8 cellular contexts compared by ENCODE assay signal in the genomic region with DNA sequence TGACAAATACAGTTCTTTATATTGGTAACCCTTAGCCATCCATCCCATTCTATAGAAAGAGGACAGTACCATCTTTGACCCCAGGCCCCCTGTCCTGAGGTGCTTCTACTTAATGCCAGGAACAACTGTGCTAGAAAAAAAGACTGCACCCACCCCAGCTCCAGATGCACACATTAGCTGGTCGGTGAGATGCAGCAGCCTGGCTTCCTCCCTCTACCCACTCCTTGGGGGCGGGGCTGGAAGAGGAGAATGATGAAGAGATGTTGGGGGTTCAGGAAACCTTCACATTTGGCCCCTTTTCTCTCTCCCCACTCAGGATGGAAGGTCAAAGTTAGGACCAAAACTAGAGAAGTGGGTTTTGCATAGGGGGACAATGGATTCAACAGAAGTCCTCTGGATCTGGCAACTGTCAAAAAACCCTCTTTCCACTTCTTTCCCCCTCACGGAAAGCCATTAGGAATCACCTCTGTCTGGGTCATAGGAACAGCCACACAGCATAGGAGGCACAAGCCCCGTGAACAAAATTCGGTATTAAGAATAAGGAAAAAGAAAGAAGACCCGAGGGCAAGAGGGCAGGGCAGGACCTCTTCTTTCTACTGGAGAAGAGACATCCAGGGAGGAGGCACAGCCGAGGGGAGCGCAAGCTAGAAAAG. TPM values are rescaled to one million over a fixed set of nuclear protein-coding genes. Genes with fewer than 3 reads are reported as not detected.
DNase-seq lines count a peak whose midpoint lies in the region; ATAC-seq and TF ChIP-seq lines count a peak whose summit lies in the region.

No MANE protein-coding gene starts in this region.

- H3K4me3 ChIP-seq in fibroblast of mammary gland (ENCODE audit: control insufficient read depth, low read depth, low read length) (peak overlapping the region; percentile 35), skeletal muscle satellite cell (ENCODE audit: low read length) (peak overlapping the region; percentile 70)

- DNase-seq in NCI-H1092 treated with DMSO at 0.1 percent for 48 hours (lab: John Stamatoyannopoulos, UW): peak; percentile 24
- DNase-seq in NCI-H1092 (lab: John Stamatoyannopoulos, UW): no peak
- DNase-seq in T-helper 2 cell treated with Interferon-gamma antibody and Interleukin-4, amounts not matched to agents 5 μg/mL and 100 μg/mL, for 36 hours (ENCODE audit: low spot score): no peak
- no peak for DNase-seq in fibroblast of mammary gland (ENCODE audit: low read depth)
- no peak for DNase-seq in T1000 (lab: John Stamatoyannopoulos, UW)

- H3K9me3 ChIP-seq in skeletal muscle satellite cell (replicated peaks; ENCODE audit: low read length): no peaks in the 10 kb centered on the region

- ATAC-seq in HG03135 (IDR thresholded peaks at IDR 0.05; ENCODE audit: unreplicated experiment) (no peak), GM18520 (IDR thresholded peaks at IDR 0.05; ENCODE audit: unreplicated experiment) (no peak)

- H3K27me3 Mint-ChIP-seq in T-helper 2 cell treated with Interferon-gamma antibody and Interleukin-4, amounts not matched to agents 5 μg/mL and 100 μg/mL, for 36 hours (ENCODE audit: low read depth): peaks cover 48% of the 10 kb centered on the region

- peak overlapping the region; percentile 83 for H3K4me3 Mint-ChIP-seq in T-helper 2 cell treated with Interferon-gamma antibody and Interleukin-4, amounts not matched to agents 5 μg/mL and 100 μg/mL, for 36 hours

- H3K4me1 Mint-ChIP-seq in T-helper 2 cell treated with Interferon-gamma antibody and Interleukin-4, amounts not matched to agents 5 μg/mL and 100 μg/mL, for 36 hours (ENCODE audit: low read depth): peaks cover 23% of the 10 kb centered on the region

- H3K27ac Mint-ChIP-seq in T-helper 2 cell treated with Interferon-gamma antibody and Interleukin-4, amounts not matched to agents 5 μg/mL and 100 μg/mL, for 36 hours: peak overlapping the region; percentile 80

- H3K4me1 ChIP-seq in skeletal muscle satellite cell (ENCODE audit: control insufficient read depth, insufficient read depth, low read length): peaks cover 26% of the 10 kb centered on the region

- no peaks in the 10 kb centered on the region for H3K36me3 ChIP-seq in skeletal muscle satellite cell (ENCODE audit: insufficient read depth, low read length)

- no peak for TF ChIP-seq CTCF in fibroblast of mammary gland (conservative IDR thresholded peaks at IDR 0.05; ENCODE audit: control insufficient read depth, insufficient read depth, low read depth, low read length)

- no peaks in the 10 kb centered on the region for H3K9me3 Mint-ChIP-seq in T-helper 2 cell treated with Interferon-gamma antibody and Interleukin-4, amounts not matched to agents 5 μg/mL and 100 μg/mL, for 36 hours

- H3K27me3 ChIP-seq in skeletal muscle satellite cell (ENCODE audit: control insufficient read depth, insufficient read depth, low read length): peaks cover 43% of the 10 kb centered on the region

- peaks cover 2% of the 10 kb centered on the region for H3K36me3 Mint-ChIP-seq in T-helper 2 cell treated with Interferon-gamma antibody and Interleukin-4, amounts not matched to agents 5 μg/mL and 100 μg/mL, for 36 hours (ENCODE audit: low read depth)

- peak overlapping the region; percentile 91 for H3K4me2 ChIP-seq in skeletal muscle satellite cell (ENCODE audit: low read length)

- H3K9ac ChIP-seq in skeletal muscle satellite cell (ENCODE audit: low read depth, low read length): peak overlapping the region; percentile 62

RNA-seq across cellular contexts. Expression of a gene that starts 0.8 kb away (rescaled TPM):
- 13.2 and 20.3 TPM in 2 replicates for total RNA-seq in skeletal muscle satellite cell (2012; rRNA removed)

RNA-seq across cellular contexts. Expression of a gene that starts 38.8 kb away (rescaled TPM):
- total RNA-seq in skeletal muscle satellite cell (2012; rRNA removed): 29.4 and 38.0 TPM in 2 replicates
